Comparison of ENCODE assay signal across 15 cellular contexts in the genomic region with DNA sequence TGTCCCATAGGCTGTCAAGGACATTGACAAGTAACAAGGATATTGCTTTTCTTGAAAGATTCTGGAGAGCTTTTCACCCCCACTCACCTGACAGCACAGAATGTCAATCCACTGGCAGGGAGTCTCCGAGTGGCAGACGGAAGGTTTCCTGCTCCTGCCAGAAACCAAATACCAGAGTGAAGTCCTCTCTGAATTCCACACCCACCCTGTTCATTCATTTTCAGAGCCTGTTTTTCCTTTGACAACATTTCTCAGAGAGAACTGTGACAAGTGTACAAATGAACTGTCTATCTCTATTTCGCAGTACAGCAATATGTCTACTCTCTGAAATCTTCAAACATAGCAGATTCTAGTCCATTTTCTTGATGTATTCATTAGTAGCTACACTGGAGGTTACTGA. TPM values are rescaled to one million over a fixed set of nuclear protein-coding genes. Genes with fewer than 3 reads are reported as not detected.
DNase-seq lines count a peak whose midpoint lies in the region; ATAC-seq, FAIRE-seq and TF ChIP-seq lines count a peak whose summit lies in the region.
"Had no signal": no experiment of that assay in that cellular context is flagged by ENCODE, and none has a peak within 500 bp of the region (broad histone marks: within the 10 kb centered on the region; RNA-seq: fewer than 3 reads in every experiment).

No MANE protein-coding gene starts in this region.

- ATAC-seq in GM23338 (no peak), K562 (no peak), GM19023 (IDR thresholded peaks at IDR 0.05; ENCODE audit: unreplicated experiment) (no peak)
- ATAC-seq: GM12878, HCT116 had no signal

- H3K36me3 ChIP-seq in GM23338 (ENCODE audit: insufficient read depth) (no peaks in the 10 kb centered on the region; the same call in 1 of the 2 replicates), K562 (ENCODE audit: control insufficient read depth, insufficient read depth, low read length) (no peaks in the 10 kb centered on the region), neural cell (ENCODE audit: insufficient read depth, low read length) (no peaks in the 10 kb centered on the region)
- H3K36me3 ChIP-seq: BLaER1 treated with 17β-estradiol and CSF1 and Interleukin-3, amounts not matched to agents 10 nM and 100 nM had no signal

- DNase-seq in GM23338 (ENCODE audit: low spot score) (no peak), K562 (ENCODE audit: extremely low read depth in 1 of 4, low spot score in 3 of 4) (no peak), islet precursor cell (peak; percentile 64), NCI-H1436 treated with DMSO at 0.1 percent for 48 hours (lab: John Stamatoyannopoulos, UW) (no peak), dedifferentiated amniotic fluid mesenchymal stem cell (ENCODE audit: extremely low spot score) (no peak)
- DNase-seq: ACHN; CD4-positive, CD25-positive, alpha-beta regulatory T cell; IMR-90 had no signal

- H3K79me2 ChIP-seq in GM23338 (replicated peaks; ENCODE audit: insufficient read depth) = no peaks in the 10 kb centered on the region
- H3K79me2 ChIP-seq in K562 (ENCODE audit: control insufficient read depth, insufficient read depth, low read length) = no peaks in the 10 kb centered on the region
- no peaks in the 10 kb centered on the region for H3K79me2 ChIP-seq in neural cell (replicated peaks; ENCODE audit: insufficient read depth, low read length)

- no peak for FAIRE-seq in K562 (lab: Jason Lieb, UNC)
- FAIRE-seq: GM12878, GM18507, H54 had no signal

- peaks cover 8% of the 10 kb centered on the region for H3K9me2 ChIP-seq in GM23338 (ENCODE audit: insufficient read depth)
- no peaks in the 10 kb centered on the region for H3K9me2 ChIP-seq in neural cell (ENCODE audit: insufficient read depth, low read length)

- POLR2A ChIA-PET in K562 (lab: Yijun Ruan, JAX) = interaction anchor here (0.7 kb wide), 1 partner anchor 47 kb away, joined by 4 read pairs; no protein-coding TSS in a partner anchor

- in situ Hi-C loops in K562 (cut with MboI) = no loop called here

- H4K20me1 ChIP-seq in GM23338 (replicated peaks; ENCODE audit: insufficient read depth) (no peaks in the 10 kb centered on the region), K562 (replicated peaks; ENCODE audit: control insufficient read depth, insufficient read depth, low read length) (no peaks in the 10 kb centered on the region), neural cell (ENCODE audit: insufficient read depth) (no peaks in the 10 kb centered on the region)
- H4K20me1 ChIP-seq: BLaER1 treated with 17β-estradiol and CSF1 and Interleukin-3, amounts not matched to agents 10 nM and 100 nM had no signal

- no peaks in the 10 kb centered on the region for H3K27me3 ChIP-seq in GM23338 (ENCODE audit: insufficient read depth)
- H3K27me3 ChIP-seq in K562 (ENCODE audit: control insufficient read depth in 2 of 2, insufficient read depth in 2 of 2, low read length in 2 of 2) = no peaks in the 10 kb centered on the region
- H3K27me3 ChIP-seq in neural cell (ENCODE audit: insufficient read depth, low read depth, low read length) = no peaks in the 10 kb centered on the region
- H3K27me3 ChIP-seq: BLaER1 treated with 17β-estradiol and CSF1 and Interleukin-3, amounts not matched to agents 10 nM and 100 nM had no signal

- TF ChIP-seq RAD21 in K562 (CRISPR knock-in tag; conservative IDR thresholded peaks at IDR 0.05 in 1 of 2, IDR thresholded peaks at IDR 0.05 in 1 of 2) (no peak), neural cell (conservative IDR thresholded peaks at IDR 0.05) (no peak)

- CTCF ChIA-PET in K562 (lab: Yijun Ruan, JAX; ENCODE audit: low intra/inter-chr PET ratio) = no interaction called here

- peaks cover 2% of the 10 kb centered on the region; the same call in 1 of the 3 replicates for H3K36me3 Mint-ChIP-seq in GM23338 (ENCODE audit: low read depth)
- H3K36me3 Mint-ChIP-seq: CD4-positive, CD25-positive, alpha-beta regulatory T cell had no signal

- no peak for TF ChIP-seq CTCF in GM23338 (conservative IDR thresholded peaks at IDR 0.05; ENCODE audit: low read depth in 2 of 2)
- TF ChIP-seq CTCF in K562 (IDR thresholded peaks at IDR 0.05 in 2 of 3, conservative IDR thresholded peaks at IDR 0.05 in 1 of 3; ENCODE audit: insufficient read depth in 2 of 3, low read depth in 1 of 3, low read length in 3 of 3) = no peak
- no peak for TF ChIP-seq CTCF in neural cell (IDR thresholded peaks at IDR 0.05; ENCODE audit: poor library complexity, severe bottlenecking)

- no peak overlapping the region for H3K4me3 ChIP-seq in GM23338
- no peak overlapping the region for H3K4me3 ChIP-seq in K562
- H3K4me3 ChIP-seq in neural cell (ENCODE audit: low read length) = no peak overlapping the region
- H3K4me3 ChIP-seq: BLaER1 treated with 17β-estradiol and CSF1 and Interleukin-3, amounts not matched to agents 10 nM and 100 nM; GM12878 had no signal

- H3K9me1 ChIP-seq in K562 (ENCODE audit: control insufficient read depth, insufficient read depth, low read length) = no peaks in the 10 kb centered on the region

- H3K27me3 Mint-ChIP-seq in GM23338 (ENCODE audit: insufficient read depth, low read depth, poor library complexity) = peaks cover 15% of the 10 kb centered on the region
- H3K27me3 Mint-ChIP-seq: CD4-positive, CD25-positive, alpha-beta regulatory T cell had no signal

- H3K9ac ChIP-seq in K562 (ENCODE audit: insufficient read depth in 1 of 2, low read depth in 2 of 2, low read length in 2 of 2) (no peak overlapping the region), neural cell (ENCODE audit: low read length) (no peak overlapping the region)
- H3K9ac ChIP-seq: BLaER1 treated with 17β-estradiol and CSF1 and Interleukin-3, amounts not matched to agents 10 nM and 100 nM had no signal

- 72% methylated on average over 3 of the region's 3 CpGs for WGBS in K562 (ENCODE audit: insufficient coverage, low coverage, missing lambda C conversion rate)

- TF ChIP-seq POLR2A in K562 (conservative IDR thresholded peaks at IDR 0.05) = no peak

- H3K9me3 Mint-ChIP-seq in GM23338 = no peaks in the 10 kb centered on the region; the same call in 2 of the 3 replicates

- H3K4me2 ChIP-seq in GM23338 (no peak overlapping the region), K562 (ENCODE audit: insufficient read depth, low read length) (no peak overlapping the region), neural cell (ENCODE audit: low read length) (no peak overlapping the region)
- H3K4me2 ChIP-seq: BLaER1 treated with 17β-estradiol and CSF1 and Interleukin-3, amounts not matched to agents 10 nM and 100 nM had no signal

- intact Hi-C loops in K562 (cut with micrococcal nuclease) = no loop called here

- no peak for TF ChIP-seq EP300 in K562 (IDR thresholded peaks at IDR 0.05; ENCODE audit: low read length)
- peak; percentile 90 for TF ChIP-seq EP300 in neural cell (conservative IDR thresholded peaks at IDR 0.05; ENCODE audit: poor library complexity, severe bottlenecking)

- peaks cover 18% of the 10 kb centered on the region; the same call in 2 of the 3 replicates for H3K4me1 Mint-ChIP-seq in GM23338
- H3K4me1 Mint-ChIP-seq: CD4-positive, CD25-positive, alpha-beta regulatory T cell had no signal

- BruUV-seq in K562 (replicated peaks; lab: Mats Ljungman, UMichigan) = no TSS peak

- H3K4me1 ChIP-seq in GM23338 (ENCODE audit: insufficient read depth) (peaks cover 18% of the 10 kb centered on the region), K562 (replicated peaks in 1 of 2; ENCODE audit: control insufficient read depth in 2 of 2, insufficient read depth in 2 of 2, low read length in 2 of 2) (no peaks in the 10 kb centered on the region)
- H3K4me1 ChIP-seq: BLaER1 treated with 17β-estradiol and CSF1 and Interleukin-3, amounts not matched to agents 10 nM and 100 nM had no signal

- H3K4me3 Mint-ChIP-seq in GM23338 = no peak overlapping the region
- H3K4me3 Mint-ChIP-seq: CD4-positive, CD25-positive, alpha-beta regulatory T cell had no signal

- H3K27ac ChIP-seq in GM23338 (ENCODE audit: low read depth) (no peak overlapping the region), K562 (ENCODE audit: extremely low read depth, low read depth, low read length) (no peak overlapping the region), neural cell (ENCODE audit: low read length) (no peak overlapping the region)
- H3K27ac ChIP-seq: BLaER1 treated with 17β-estradiol and CSF1 and Interleukin-3, amounts not matched to agents 10 nM and 100 nM had no signal

- H3K27ac Mint-ChIP-seq in GM23338 = no peak overlapping the region

- H2AFZ ChIP-seq in GM23338 (peak overlapping the region; percentile 2; the same call in 1 of the 2 replicates), K562 (ENCODE audit: low read depth, low read length) (peak overlapping the region; percentile 36), neural cell (ENCODE audit: low read depth, low read length) (no peak overlapping the region)

- H3F3A ChIP-seq in GM23338 (replicated peaks; ENCODE audit: low read depth) = no peaks in the 10 kb centered on the region
- H3F3A ChIP-seq in neural cell (ENCODE audit: insufficient read depth, low read length, poor library complexity, severe bottlenecking) = no peaks in the 10 kb centered on the region

- no peaks in the 10 kb centered on the region for H3K9me3 ChIP-seq in K562 (replicated peaks; ENCODE audit: control insufficient read depth, insufficient read depth, low read depth, low read length)
- no peaks in the 10 kb centered on the region for H3K9me3 ChIP-seq in neural cell (ENCODE audit: low read length)
- H3K9me3 ChIP-seq: BLaER1 treated with 17β-estradiol and CSF1 and Interleukin-3, amounts not matched to agents 10 nM and 100 nM had no signal

RNA-seq across cellular contexts. Expression of a gene that starts 26.2 kb away (rescaled TPM):
- 76.4 and 83.6 TPM in 2 replicates for total RNA-seq in GM23338 (2014; rRNA removed; shearing (Covaris generic))
- polyA plus RNA-seq in GM23338 (2016; fragmentation: Nextera tagmentation; extraction: Ambion mirVana) = 46.3 and 59.3 TPM in 2 replicates
- total RNA-seq in K562 (2011; cell fraction: chromatin; rRNA removed; ENCODE audit: low replicate concordance) = 21.9 and 35.1 TPM in 2 replicates
- total RNA-seq in K562 (2011; cell fraction: nucleolus; rRNA removed) = 13.2 and 13.5 TPM in 2 replicates
- 26.3 and 35.4 TPM in 2 replicates for total RNA-seq in K562 (2011; cell fraction: nucleoplasm; rRNA removed)
- total RNA-seq in K562 (2014; rRNA removed) = 12.5 and 14.1 TPM in 2 replicates
- total RNA-seq in K562 (2014; rRNA removed; fragmentation: Illumina TruSeq; extraction: Trizol) = 11.6 and 11.9 TPM in 2 replicates
- total RNA-seq in K562 (2015; rRNA removed; fragmentation: Illumina TruSeq; extraction: Trizol) = 13.8 and 14.1 TPM in 2 replicates
- 21.1 and 23.2 TPM in 2 replicates for total RNA-seq in K562 (2021)
- polyA plus RNA-seq in K562 (2011; rRNA removed) = 10.4 and 13.7 TPM in 2 replicates
- 7.8 and 8.1 TPM in 2 replicates for polyA plus RNA-seq in K562 (2011; cell fraction: cytosol; rRNA removed)
- 25.6 and 29.5 TPM in 2 replicates for polyA plus RNA-seq in K562 (2011; cell fraction: nucleus; rRNA removed)
- 17.2 and 19.2 TPM in 2 replicates for polyA plus RNA-seq in K562 (2012)
- polyA plus RNA-seq in K562 (2014; fragmentation: Illumina TruSeq; extraction: Trizol) = 16.7 and 17.8 TPM in 2 replicates
- 1 to 10 TPM; 3.5 to 3.7 TPM for polyA plus RNA-seq in K562 (2014; fragmentation: Nextera tagmentation; extraction: Ambion mirVana)
- 14.7 and 16.1 TPM in 2 replicates for polyA plus RNA-seq in K562 (2014; rRNA removed)
- polyA minus RNA-seq in K562 (2011; rRNA and poly(A)+ RNA removed) = 11.3 and 19.4 TPM in 2 replicates
- 4.0 and 7.3 TPM in 2 replicates for polyA minus RNA-seq in K562 (2011; cell fraction: cytosol; rRNA and poly(A)+ RNA removed)
- 14.4 and 24.0 TPM in 2 replicates for polyA minus RNA-seq in K562 (2011; cell fraction: nucleus; rRNA and poly(A)+ RNA removed)
- polyA plus RNA-seq in neural cell = 33.8 and 41.1 TPM in 2 replicates
- polyA minus RNA-seq in neural cell = 85.7 and 118 TPM in 2 replicates
